Comparison of ENCODE assay signal across 11 cellular contexts in genomic region chr14:104731249-104731924, GRCh38. TPM values are rescaled to one million over a fixed set of nuclear protein-coding genes. Genes with fewer than 3 reads are reported as not detected.
DNase-seq lines count a peak whose midpoint lies in the region; ATAC-seq and TF ChIP-seq lines count a peak whose summit lies in the region.
"Had no signal": no experiment of that assay in that cellular context is flagged by ENCODE, and none has a peak within 500 bp of the region (broad histone marks: within the 10 kb centered on the region; RNA-seq: fewer than 3 reads in every experiment).

No MANE protein-coding gene starts in this region.

- intact Hi-C loops in heart left ventricle (cut with DNase I) (no loop called here), left ventricle myocardium superior (cut with micrococcal nuclease) (no loop called here), vagina (cut with DNase I) (no loop called here)

- H3K27me3 ChIP-seq in heart left ventricle (no peaks in the 10 kb centered on the region), RWPE2 (ENCODE audit: insufficient read depth, poor library complexity, severe bottlenecking) (no peaks in the 10 kb centered on the region), foreskin keratinocyte (no peaks in the 10 kb centered on the region), vagina (no peaks in the 10 kb centered on the region)
- H3K27me3 ChIP-seq: suprapubic skin had no signal

- H3K4me1 ChIP-seq in heart left ventricle (peaks cover 0 to 85% (median 52%) of the 10 kb centered on the region in 12 donors), RWPE2 (ENCODE audit: insufficient read depth, poor library complexity, severe bottlenecking) (peaks cover 38% of the 10 kb centered on the region), foreskin keratinocyte (no peaks in the 10 kb centered on the region), vagina (peaks cover 41% of the 10 kb centered on the region)

- H3K27ac ChIP-seq in heart left ventricle (peak overlapping the region; percentile 63 to 95 (median 88)), RWPE2 (ENCODE audit: poor library complexity, severe bottlenecking) (peak overlapping the region; percentile 87), foreskin keratinocyte (no peak overlapping the region), vagina (peak overlapping the region; percentile 60)
- H3K27ac ChIP-seq: suprapubic skin had no signal

- no peaks in the 10 kb centered on the region for H3K9me3 ChIP-seq in heart left ventricle
- H3K9me3 ChIP-seq in RWPE2 (ENCODE audit: severe bottlenecking), result no peaks in the 10 kb centered on the region
- no peaks in the 10 kb centered on the region for H3K9me3 ChIP-seq in vagina
- H3K9me3 ChIP-seq: suprapubic skin had no signal

- ATAC-seq in heart left ventricle, result no peak
- ATAC-seq in left ventricle myocardium superior, result no peak
- ATAC-seq in RWPE2 (ENCODE audit: low read depth), result no peak
- ATAC-seq in foreskin keratinocyte, result peak; percentile 41

- H3K36me3 ChIP-seq in heart left ventricle (no peaks in the 10 kb centered on the region), RWPE2 (ENCODE audit: low read depth) (no peaks in the 10 kb centered on the region), vagina (no peaks in the 10 kb centered on the region)
- H3K36me3 ChIP-seq: suprapubic skin had no signal

- TF ChIP-seq POLR2A in heart left ventricle (IDR thresholded peaks at IDR 0.05), result no peak
- no peak for TF ChIP-seq POLR2A in vagina (IDR thresholded peaks at IDR 0.05)

- no peak for DNase-seq in heart left ventricle
- no peak for DNase-seq in left ventricle myocardium superior
- DNase-seq in RWPE2 (ENCODE audit: low spot score), result no peak
- no peak for DNase-seq in foreskin keratinocyte
- DNase-seq in vagina (ENCODE audit: extremely low spot score in 2 of 2), result no peak
- no peak for DNase-seq in activated CD4-positive, CD25-positive, alpha-beta regulatory T cell treated with anti-CD3 and anti-CD28 coated beads, Interleukin-2, amount 50 U/mL, for 72 hours
- DNase-seq in NCI-H345 (lab: John Stamatoyannopoulos, UW), result no peak
- DNase-seq in activated effector memory CD4-positive, alpha-beta T cell treated with Interleukin-2 at 50 U/mL for 16 hours, result no peak
- DNase-seq: MV-4-11, retina had no signal

- H3K4me3 ChIP-seq in heart left ventricle (no peak overlapping the region), RWPE2 (ENCODE audit: severe bottlenecking) (no peak overlapping the region), vagina (no peak overlapping the region)
- H3K4me3 ChIP-seq: suprapubic skin had no signal

- peak in 5 of 12 donors; percentile 15 to 41 (median 37) for TF ChIP-seq CTCF in heart left ventricle (IDR thresholded peaks at IDR 0.05)
- peak; percentile 65 for TF ChIP-seq CTCF in RWPE2 (IDR thresholded peaks at IDR 0.05; ENCODE audit: poor library complexity, severe bottlenecking)
- TF ChIP-seq CTCF in foreskin keratinocyte (conservative IDR thresholded peaks at IDR 0.05), result peak; percentile 54
- no peak for TF ChIP-seq CTCF in vagina (IDR thresholded peaks at IDR 0.05)

- WGBS in heart left ventricle, 4 donors, result 86 to 95% (median 88%) methylated on average over 4 to 11 of the region's 11 CpGs

RNA-seq across cellular contexts. Expression of gene ADSS1, which starts 7.4 kb away (rescaled TPM):
- total RNA-seq in heart left ventricle (100 to 1,000 TPM in 8 of 9 donors, 10 to 100 TPM in 1; 78.9 to 247 (median 160) TPM), left ventricle myocardium superior (226 TPM), foreskin keratinocyte (0.63 and 1.2 TPM in 2 replicates), vagina (10.3 TPM)
- polyA plus RNA-seq in heart left ventricle (100 to 1,000 TPM in 1 of 2 donors, 10 to 100 TPM in 1; 64.7 to 258 TPM), foreskin keratinocyte (0.43 and 1.1 TPM in 2 replicates)

RNA-seq across cellular contexts. Expression of gene SIVA1, which starts 21.6 kb away (rescaled TPM):
- total RNA-seq in heart left ventricle (100 to 1,000 TPM in 2 of 9 donors, 10 to 100 TPM in 7; 41.0 to 203 (median 53.9) TPM), left ventricle myocardium superior (65.1 TPM), foreskin keratinocyte (110 and 114 TPM in 2 replicates), vagina (284 TPM)
- polyA plus RNA-seq in heart left ventricle (100 to 1,000 TPM; 126 to 191 TPM), foreskin keratinocyte (182 and 190 TPM in 2 replicates)

RNA-seq across cellular contexts. Expression of gene INF2, which starts 42.0 kb away (rescaled TPM):
- total RNA-seq in heart left ventricle, result 10 to 100 TPM; 26.0 to 58.9 (median 28.8) TPM
- 10 to 100 TPM; 27.3 to 32.5 TPM for polyA plus RNA-seq in heart left ventricle
- 30.4 TPM for total RNA-seq in left ventricle myocardium superior
- 82.1 and 94.5 TPM in 2 replicates for total RNA-seq in foreskin keratinocyte
- polyA plus RNA-seq in foreskin keratinocyte, result 88.3 and 101 TPM in 2 replicates
- total RNA-seq in vagina, result 49.1 TPM

Comparison
In these comparisons a context has a peak if more than half of its experiments do, and no peak if none do; other contexts are left out.
1. CTCF ChIP-seq: peak in RWPE2 (single experiment) and foreskin keratinocyte (single experiment); none in vagina (0 of 3).